Comparison of ENCODE assay signal across 8 cellular contexts in genomic region chr10:114519306-114519669, GRCh38.
A peak's percentile ranks its signal among the peaks of the same experiment; 100 is the strongest.
DNase-seq lines count a peak whose midpoint lies in the region; ATAC-seq and TF ChIP-seq lines count a peak whose summit lies in the region.

No MANE protein-coding gene starts in this region.

- peak overlapping the region in 1 of 2 donors; percentile 71 for H3K9ac ChIP-seq in colonic mucosa (ENCODE audit: low read depth in 2 of 2, low read length in 2 of 2)

- no peaks in the 10 kb centered on the region for H3K9me3 ChIP-seq in colonic mucosa
- no peaks in the 10 kb centered on the region for H3K9me3 ChIP-seq in mucosa of descending colon

- H3K4me1 ChIP-seq in colonic mucosa (peaks cover 14% of the 10 kb centered on the region), mucosa of descending colon (ENCODE audit: low read depth) (peaks cover 48% of the 10 kb centered on the region)

- DNase-seq in stimulated activated CD4-positive, alpha-beta T cell treated with anti-CD3 and anti-CD28 coated beads, Interleukin-15, amount 100 ng/mL, for 24 hours = peak; percentile 42
- DNase-seq in stimulated activated CD4-positive, alpha-beta T cell treated with anti-CD3 and anti-CD28 coated beads, Interleukin-12 subunit alpha, Interleukin-12 subunit beta, amount 100 ng/mL, for 4 hours = no peak
- peak; percentile 93 for DNase-seq in colonic mucosa
- peak; percentile 88 to 92 (median 91) for DNase-seq in mucosa of descending colon
- no peak for DNase-seq in Kasumi-1 (lab: John Stamatoyannopoulos, UW)
- DNase-seq in cortex of kidney (lab: John Stamatoyannopoulos, UW) = no peak

- H3K27ac ChIP-seq in colonic mucosa = peak overlapping the region; percentile 92

- H3K36me3 ChIP-seq in colonic mucosa (no peaks in the 10 kb centered on the region), mucosa of descending colon (ENCODE audit: low read depth) (no peaks in the 10 kb centered on the region)

- peak; percentile 87 for ATAC-seq in mucosa of descending colon
- ATAC-seq in HG02884 (IDR thresholded peaks at IDR 0.05; ENCODE audit: unreplicated experiment) = no peak
- no peak for ATAC-seq in GM18861 (IDR thresholded peaks at IDR 0.05; ENCODE audit: unreplicated experiment)

- H3K27me3 ChIP-seq in colonic mucosa = no peaks in the 10 kb centered on the region

- intact Hi-C loops in colonic mucosa (cut with DNase I) (no loop called here), mucosa of descending colon (cut with DNase I, micrococcal nuclease) (no loop called here)

- TF ChIP-seq CTCF in colonic mucosa (IDR thresholded peaks at IDR 0.05) = no peak
- no peak for TF ChIP-seq CTCF in mucosa of descending colon (IDR thresholded peaks at IDR 0.05)

- H3K4me3 ChIP-seq in colonic mucosa (no peak overlapping the region), mucosa of descending colon (no peak overlapping the region)

Comparison
In these comparisons a context has a peak if more than half of its experiments do, and no peak if none do; other contexts are left out.
1. DNase-seq: peak in stimulated activated CD4-positive, alpha-beta T cell treated with anti-CD3 and anti-CD28 coated beads, Interleukin-15, amount 100 ng/mL, for 24 hours (single experiment), colonic mucosa (single experiment) and mucosa of descending colon (3 of 3); none in stimulated activated CD4-positive, alpha-beta T cell treated with anti-CD3 and anti-CD28 coated beads, Interleukin-12 subunit alpha, Interleukin-12 subunit beta, amount 100 ng/mL, for 4 hours (single experiment), Kasumi-1 (0 of 2) and cortex of kidney (single experiment).